19 cellular contexts compared by ENCODE assay signal in the genomic region with DNA sequence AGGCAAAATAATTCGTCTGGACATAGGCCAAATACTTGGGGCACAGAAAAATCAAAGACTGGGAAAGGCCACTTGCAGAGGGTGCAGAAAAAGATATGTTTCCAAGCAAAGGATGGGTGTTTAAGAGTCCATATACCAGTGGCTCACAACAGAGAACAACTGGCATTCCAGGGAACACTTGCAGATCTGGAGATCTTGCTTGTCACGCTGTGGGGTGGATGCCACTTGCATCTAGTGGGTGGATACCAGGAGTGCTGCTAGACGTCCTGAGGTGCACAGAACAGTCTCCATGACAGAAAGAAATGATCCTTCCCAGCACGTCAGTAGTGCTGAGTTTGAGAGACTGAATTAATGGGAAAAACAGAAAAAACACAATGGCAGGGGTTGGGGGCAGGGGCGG. TPM values are rescaled to one million over a fixed set of nuclear protein-coding genes. Genes with fewer than 3 reads are reported as not detected.
DNase-seq lines count a peak whose midpoint lies in the region; ATAC-seq, FAIRE-seq and TF ChIP-seq lines count a peak whose summit lies in the region.
"Had no signal": no experiment of that assay in that cellular context is flagged by ENCODE, and none has a peak within 500 bp of the region (broad histone marks: within the 10 kb centered on the region; RNA-seq: fewer than 3 reads in every experiment).

No MANE protein-coding gene starts in this region.

- H3K4me3 ChIP-seq in Caco-2 (ENCODE audit: low read depth, low read length): no peak overlapping the region
- H3K4me3 ChIP-seq in H7 (ENCODE audit: insufficient read depth, low read depth, low read length): no peak overlapping the region
- no peak overlapping the region for H3K4me3 ChIP-seq in K562
- H3K4me3 ChIP-seq in PC-3 (ENCODE audit: low read length): no peak overlapping the region
- H3K4me3 ChIP-seq in smooth muscle cell: no peak overlapping the region
- H3K4me3 ChIP-seq: SJSA1 had no signal

- ATAC-seq in K562 (no peak), PC-3 (no peak)
- ATAC-seq: Panc1 had no signal

- H4K20me1 ChIP-seq in K562 (replicated peaks; ENCODE audit: control insufficient read depth, insufficient read depth, low read length) (no peaks in the 10 kb centered on the region), PC-3 (ENCODE audit: low read length) (no peaks in the 10 kb centered on the region), smooth muscle cell (ENCODE audit: low read depth) (peaks cover 5% of the 10 kb centered on the region)

- in situ Hi-C loops in K562 (cut with MboI): no loop called here

- no peaks in the 10 kb centered on the region for H3K4me1 Mint-ChIP-seq in Caco-2 (ENCODE audit: low read depth, unreplicated experiment)
- peaks cover 26% of the 10 kb centered on the region for H3K4me1 Mint-ChIP-seq in neural crest cell

- H3K27ac ChIP-seq in K562 (ENCODE audit: extremely low read depth, low read depth, low read length) (no peak overlapping the region), PC-3 (ENCODE audit: low read length) (no peak overlapping the region), smooth muscle cell (ENCODE audit: low read depth) (no peak overlapping the region)
- H3K27ac ChIP-seq: C4-2B, SJSA1 had no signal

- peaks cover 3% of the 10 kb centered on the region for H3F3A ChIP-seq in PC-3 (ENCODE audit: low read length, unreplicated experiment)
- peaks cover 4% of the 10 kb centered on the region for H3F3A ChIP-seq in smooth muscle cell (ENCODE audit: low read depth)

- H3K9me2 ChIP-seq in PC-3 (replicated peaks; ENCODE audit: low read length): no peaks in the 10 kb centered on the region

- TF ChIP-seq CTCF in Caco-2 (IDR thresholded peaks at IDR 0.05; ENCODE audit: insufficient read depth in 1 of 2, low read depth in 1 of 2, low read length in 1 of 2, severe bottlenecking in 1 of 2, unreplicated experiment in 1 of 2): no peak
- no peak for TF ChIP-seq CTCF in K562 (IDR thresholded peaks at IDR 0.05 in 2 of 3, conservative IDR thresholded peaks at IDR 0.05 in 1 of 3; ENCODE audit: insufficient read depth in 2 of 3, low read depth in 1 of 3, low read length in 3 of 3)
- TF ChIP-seq CTCF in neural crest cell (conservative IDR thresholded peaks at IDR 0.05): no peak
- TF ChIP-seq CTCF in PC-3 (conservative IDR thresholded peaks at IDR 0.05; ENCODE audit: low read depth, low read length): no peak
- TF ChIP-seq CTCF in smooth muscle cell (IDR thresholded peaks at IDR 0.05; ENCODE audit: borderline replicate concordance, insufficient read depth, poor library complexity, severe bottlenecking): no peak

- H3K27me3 ChIP-seq in Caco-2 (replicated peaks; ENCODE audit: control insufficient read depth, insufficient read depth, low read length): no peaks in the 10 kb centered on the region
- peaks cover 58% of the 10 kb centered on the region for H3K27me3 ChIP-seq in H7 (ENCODE audit: control insufficient read depth, insufficient read depth, low read length)
- no peaks in the 10 kb centered on the region for H3K27me3 ChIP-seq in K562 (ENCODE audit: control insufficient read depth in 2 of 2, insufficient read depth in 2 of 2, low read length in 2 of 2)
- peaks cover 9% of the 10 kb centered on the region; the same call in 1 of the 2 replicates for H3K27me3 ChIP-seq in PC-3 (ENCODE audit: low read length)
- H3K27me3 ChIP-seq in smooth muscle cell (ENCODE audit: low read depth): peaks cover 71% of the 10 kb centered on the region
- H3K27me3 ChIP-seq: SJSA1 had no signal

- H3K9ac ChIP-seq in K562 (ENCODE audit: insufficient read depth in 1 of 2, low read depth in 2 of 2, low read length in 2 of 2) (no peak overlapping the region), PC-3 (ENCODE audit: low read length) (no peak overlapping the region), smooth muscle cell (ENCODE audit: low read depth) (no peak overlapping the region)

- TF ChIP-seq RAD21 in K562 (CRISPR knock-in tag; conservative IDR thresholded peaks at IDR 0.05 in 1 of 2, IDR thresholded peaks at IDR 0.05 in 1 of 2): no peak

- BruUV-seq in Caco-2 (replicated peaks; lab: Mats Ljungman, UMichigan) (no TSS peak), K562 (replicated peaks; lab: Mats Ljungman, UMichigan) (no TSS peak), PC-3 (replicated peaks; lab: Mats Ljungman, UMichigan) (no TSS peak)

- DNase-seq in Caco-2 (no peak), H7 (peak; percentile 40), K562 (ENCODE audit: extremely low read depth in 1 of 4, low spot score in 3 of 4) (no peak), neural crest cell (ENCODE audit: low read depth, low spot score) (no peak), PC-3 (no peak), NCI-H82 (lab: John Stamatoyannopoulos, UW) (no peak), smooth muscle cell (lab: John Stamatoyannopoulos, UW; ENCODE audit: unreplicated experiment) (no peak)
- no peak for DNase-seq in activated T-cell treated with anti-CD3 and anti-CD28 coated beads, Interleukin-2, amount 50 U/mL, for 1 hour
- DNase-seq: ACHN, DND-41, HCEC 1CT, NCI-H187, NCI-H2107, NCI-H226, NCI-H524 treated with DMSO at 0.1 percent for 48 hours had no signal

- no peak overlapping the region for H3K4me2 ChIP-seq in K562 (ENCODE audit: insufficient read depth, low read length)
- no peak overlapping the region for H3K4me2 ChIP-seq in PC-3 (ENCODE audit: low read length)
- H3K4me2 ChIP-seq in smooth muscle cell: no peak overlapping the region

- H3K27ac Mint-ChIP-seq in Caco-2 (ENCODE audit: unreplicated experiment): peak overlapping the region; percentile 7
- H3K27ac Mint-ChIP-seq in neural crest cell (ENCODE audit: unreplicated experiment): no peak overlapping the region

- H3K27me3 Mint-ChIP-seq in Caco-2 (ENCODE audit: insufficient read depth, unreplicated experiment): no peaks in the 10 kb centered on the region
- peaks cover 67% of the 10 kb centered on the region for H3K27me3 Mint-ChIP-seq in neural crest cell (ENCODE audit: low read depth)

- TF ChIP-seq POLR2A in K562 (conservative IDR thresholded peaks at IDR 0.05): no peak

- 35% methylated on average over 4 of the region's 5 CpGs for WGBS in K562 (ENCODE audit: insufficient coverage, low coverage, missing lambda C conversion rate)
- 66% methylated on average over 5 of the region's 5 CpGs for WGBS in smooth muscle cell (ENCODE audit: low lambda C conversion rate)

- intact Hi-C loops in Caco-2 (cut with micrococcal nuclease; ENCODE audit: unreplicated experiment): no loop called here
- intact Hi-C loops in K562 (cut with micrococcal nuclease): loop anchor here (5.0 kb wide), 1 partner anchor 41 kb away; no protein-coding TSS in a partner anchor
- intact Hi-C loops in PC-3 (cut with micrococcal nuclease): no loop called here

- no peaks in the 10 kb centered on the region for H3K9me3 ChIP-seq in Caco-2
- H3K9me3 ChIP-seq in K562 (replicated peaks; ENCODE audit: control insufficient read depth, insufficient read depth, low read depth, low read length): no peaks in the 10 kb centered on the region
- no peaks in the 10 kb centered on the region for H3K9me3 ChIP-seq in PC-3 (ENCODE audit: low read length)
- no peaks in the 10 kb centered on the region for H3K9me3 ChIP-seq in smooth muscle cell (replicated peaks; ENCODE audit: low read depth)

- H3K36me3 Mint-ChIP-seq in Caco-2 (ENCODE audit: insufficient read depth, unreplicated experiment): peaks cover 54% of the 10 kb centered on the region
- no peaks in the 10 kb centered on the region for H3K36me3 Mint-ChIP-seq in neural crest cell (ENCODE audit: low read depth)

- no peaks in the 10 kb centered on the region for H3K9me1 ChIP-seq in K562 (ENCODE audit: control insufficient read depth, insufficient read depth, low read length)

- H3K4me3 Mint-ChIP-seq in Caco-2 (ENCODE audit: unreplicated experiment): no peak overlapping the region
- peak overlapping the region; percentile 88 for H3K4me3 Mint-ChIP-seq in neural crest cell

- H3K4me1 ChIP-seq in Caco-2: no peaks in the 10 kb centered on the region
- H3K4me1 ChIP-seq in K562 (replicated peaks in 1 of 2; ENCODE audit: control insufficient read depth in 2 of 2, insufficient read depth in 2 of 2, low read length in 2 of 2): peaks cover 3 to 47% of the 10 kb centered on the region in 2 experiments; a peak in 2 of 5 replicates
- H3K4me1 ChIP-seq in PC-3 (ENCODE audit: insufficient read depth, low read length): peaks cover 8% of the 10 kb centered on the region
- H3K4me1 ChIP-seq in smooth muscle cell (ENCODE audit: low read depth): peaks cover 33% of the 10 kb centered on the region

- no peaks in the 10 kb centered on the region for H3K9me3 Mint-ChIP-seq in Caco-2 (ENCODE audit: unreplicated experiment)
- no peaks in the 10 kb centered on the region for H3K9me3 Mint-ChIP-seq in neural crest cell

- no peaks in the 10 kb centered on the region for H3K36me3 ChIP-seq in Caco-2 (ENCODE audit: control insufficient read depth, insufficient read depth, low read length)
- peaks cover 5% of the 10 kb centered on the region for H3K36me3 ChIP-seq in H7 (replicated peaks; ENCODE audit: control insufficient read depth, insufficient read depth, low read length)
- peaks cover 20% of the 10 kb centered on the region; the same call in 1 of the 3 replicates for H3K36me3 ChIP-seq in K562 (ENCODE audit: control insufficient read depth, insufficient read depth, low read length)
- peaks cover 15% of the 10 kb centered on the region; the same call in 1 of the 2 replicates for H3K36me3 ChIP-seq in PC-3 (ENCODE audit: low read depth, low read length)
- H3K36me3 ChIP-seq in smooth muscle cell (ENCODE audit: low read depth): no peaks in the 10 kb centered on the region

- POLR2A ChIA-PET in Caco-2 (lab: Charles Lee): interaction anchor here (0.6 kb wide), 1 partner anchor 56 kb away, joined by 4 read pairs; no protein-coding TSS in a partner anchor
- POLR2A ChIA-PET in K562 (lab: Yijun Ruan, JAX): interaction anchor here (1.0 kb wide), 1 partner anchor 10 kb away, joined by 6 read pairs; the partner anchor contains the start of gene CBX2
- POLR2A ChIA-PET in PC-3 (lab: Charles Lee; ENCODE audit: unreplicated experiment): no interaction called here

- FAIRE-seq in K562 (lab: Jason Lieb, UNC): peak; percentile 60

- no peaks in the 10 kb centered on the region for H3K79me2 ChIP-seq in K562 (ENCODE audit: control insufficient read depth, insufficient read depth, low read length)
- H3K79me2 ChIP-seq in PC-3 (ENCODE audit: low read length): no peaks in the 10 kb centered on the region
- H3K79me2 ChIP-seq in smooth muscle cell (ENCODE audit: low read depth): no peaks in the 10 kb centered on the region

- no peak overlapping the region for H2AFZ ChIP-seq in K562 (ENCODE audit: low read depth, low read length)
- H2AFZ ChIP-seq in PC-3 (ENCODE audit: low read length): no peak overlapping the region
- H2AFZ ChIP-seq in smooth muscle cell (ENCODE audit: low read depth): no peak overlapping the region

- no peak for TF ChIP-seq EP300 in K562 (IDR thresholded peaks at IDR 0.05; ENCODE audit: low read length)

- CTCF ChIA-PET in Caco-2 (lab: Charles Lee) (interaction anchor here (1.2 kb wide), 1 partner anchor 23 kb away, joined by 3 read pairs; no protein-coding TSS in a partner anchor), K562 (lab: Yijun Ruan, JAX; ENCODE audit: low intra/inter-chr PET ratio) (no interaction called here), PC-3 (lab: Charles Lee) (no interaction called here)

RNA-seq across cellular contexts. Expression of gene CBX8, which starts 8.4 kb away (rescaled TPM):
- total RNA-seq in Caco-2 (2022) (34.3 and 36.6 TPM in 2 replicates), K562 (2014; rRNA removed) (4.9 and 7.1 TPM in 2 replicates), K562 (2014; rRNA removed; fragmentation: Illumina TruSeq; extraction: Trizol) (1.8 and 1.9 TPM in 2 replicates), K562 (2015; rRNA removed; fragmentation: Illumina TruSeq; extraction: Trizol) (6.6 and 6.7 TPM in 2 replicates), K562 (2021) (11.9 and 12.0 TPM in 2 replicates), neural crest cell (16.5 and 19.2 TPM in 2 replicates), PC-3 (2014; rRNA removed) (11.3 and 12.8 TPM in 2 replicates), smooth muscle cell (1.9 and 2.6 TPM in 2 replicates)
- total RNA-seq in H7 (2014; rRNA removed; shearing (Covaris generic)): 1.4 and 1.9 TPM in 2 replicates
- total RNA-seq in K562 (2011; cell fraction: chromatin; rRNA removed; ENCODE audit: low replicate concordance): 2.1 and 2.7 TPM in 2 replicates
- total RNA-seq in K562 (2011; cell fraction: nucleolus; rRNA removed): 2.3 and 2.9 TPM in 2 replicates
- 2.0 and 2.7 TPM in 2 replicates for total RNA-seq in K562 (2011; cell fraction: nucleoplasm; rRNA removed)
- polyA plus RNA-seq in K562 (2011; rRNA removed) (0.52 and 0.72 TPM in 2 replicates), K562 (2014; fragmentation: Illumina TruSeq; extraction: Trizol) (2.6 and 3.4 TPM in 2 replicates), K562 (2014; fragmentation: Nextera tagmentation; extraction: Ambion mirVana) (under 1 TPM; 0.08 to 0.21 TPM), K562 (2014; rRNA removed) (4.7 and 6.7 TPM in 2 replicates), smooth muscle cell (4.3 and 9.0 TPM in 2 replicates)
- 0.80 and 1.1 TPM in 2 replicates for polyA plus RNA-seq in K562 (2011; cell fraction: cytosol; rRNA removed)
- polyA plus RNA-seq in K562 (2011; cell fraction: nucleus; rRNA removed): 2.4 and 2.6 TPM in 2 replicates
- 5.7 and 8.8 TPM in 2 replicates for polyA plus RNA-seq in K562 (2012)
- polyA minus RNA-seq in K562 (2011; rRNA and poly(A)+ RNA removed): 0.45 and 0.56 TPM in 2 replicates
- 0.86 and 2.7 TPM in 2 replicates for polyA minus RNA-seq in K562 (2011; cell fraction: cytosol; rRNA and poly(A)+ RNA removed)
- 0.67 and 2.1 TPM in 2 replicates for polyA minus RNA-seq in K562 (2011; cell fraction: nucleus; rRNA and poly(A)+ RNA removed)

RNA-seq across cellular contexts. Expression of gene CBX2, which starts 10.5 kb away (rescaled TPM):
- total RNA-seq in Caco-2 (2022) (50.0 and 52.8 TPM in 2 replicates), K562 (2014; rRNA removed) (18.2 and 23.6 TPM in 2 replicates), K562 (2014; rRNA removed; fragmentation: Illumina TruSeq; extraction: Trizol) (6.9 and 8.4 TPM in 2 replicates), K562 (2015; rRNA removed; fragmentation: Illumina TruSeq; extraction: Trizol) (16.5 and 18.1 TPM in 2 replicates), K562 (2021) (26.9 and 28.5 TPM in 2 replicates), neural crest cell (95.4 and 101 TPM in 2 replicates), PC-3 (2014; rRNA removed) (39.2 and 43.9 TPM in 2 replicates), smooth muscle cell (4.0 and 7.3 TPM in 2 replicates)
- total RNA-seq in H7 (2014; rRNA removed; shearing (Covaris generic)): 89.1 and 97.4 TPM in 2 replicates
- 20.1 and 55.7 TPM in 2 replicates for total RNA-seq in K562 (2011; cell fraction: chromatin; rRNA removed; ENCODE audit: low replicate concordance)
- total RNA-seq in K562 (2011; cell fraction: nucleolus; rRNA removed): 37.1 and 52.4 TPM in 2 replicates
- total RNA-seq in K562 (2011; cell fraction: nucleoplasm; rRNA removed): 27.8 and 34.1 TPM in 2 replicates
- polyA plus RNA-seq in K562 (2011; rRNA removed) (13.9 and 18.3 TPM in 2 replicates), K562 (2014; fragmentation: Illumina TruSeq; extraction: Trizol) (13.9 and 16.9 TPM in 2 replicates), K562 (2014; fragmentation: Nextera tagmentation; extraction: Ambion mirVana) (1 to 10 TPM in 1 of 2 experiments, under 1 TPM in 1; 0.66 to 1.0 TPM), K562 (2014; rRNA removed) (17.4 and 18.4 TPM in 2 replicates), smooth muscle cell (10.1 and 11.0 TPM in 2 replicates)
- 17.2 and 30.0 TPM in 2 replicates for polyA plus RNA-seq in K562 (2011; cell fraction: cytosol; rRNA removed)
- 35.0 and 55.5 TPM in 2 replicates for polyA plus RNA-seq in K562 (2011; cell fraction: nucleus; rRNA removed)
- polyA plus RNA-seq in K562 (2012): 13.0 and 18.6 TPM in 2 replicates
- 10.0 and 14.9 TPM in 2 replicates for polyA minus RNA-seq in K562 (2011; rRNA and poly(A)+ RNA removed)
- 20.6 and 24.0 TPM in 2 replicates for polyA minus RNA-seq in K562 (2011; cell fraction: cytosol; rRNA and poly(A)+ RNA removed)
- polyA minus RNA-seq in K562 (2011; cell fraction: nucleus; rRNA and poly(A)+ RNA removed): 18.0 and 19.1 TPM in 2 replicates

RNA-seq across cellular contexts. Expression of gene CBX4, which starts 50.8 kb away (rescaled TPM):
- total RNA-seq in Caco-2 (2022) (90.8 and 114 TPM in 2 replicates), K562 (2014; rRNA removed) (42.3 and 42.4 TPM in 2 replicates), K562 (2014; rRNA removed; fragmentation: Illumina TruSeq; extraction: Trizol) (4.4 and 4.7 TPM in 2 replicates), K562 (2015; rRNA removed; fragmentation: Illumina TruSeq; extraction: Trizol) (13.5 and 14.7 TPM in 2 replicates), K562 (2021) (48.5 and 50.5 TPM in 2 replicates), neural crest cell (19.1 and 21.0 TPM in 2 replicates), PC-3 (2014; rRNA removed) (53.5 and 75.4 TPM in 2 replicates), smooth muscle cell (17.3 and 17.4 TPM in 2 replicates)
- total RNA-seq in H7 (2014; rRNA removed; shearing (Covaris generic)): 6.4 and 6.6 TPM in 2 replicates
- 13.6 and 28.0 TPM in 2 replicates for total RNA-seq in K562 (2011; cell fraction: chromatin; rRNA removed; ENCODE audit: low replicate concordance)
- total RNA-seq in K562 (2011; cell fraction: nucleolus; rRNA removed): 26.3 and 29.6 TPM in 2 replicates
- 11.0 and 15.7 TPM in 2 replicates for total RNA-seq in K562 (2011; cell fraction: nucleoplasm; rRNA removed)
- polyA plus RNA-seq in K562 (2011; rRNA removed) (7.8 and 13.5 TPM in 2 replicates), K562 (2014; fragmentation: Illumina TruSeq; extraction: Trizol) (10.0 and 16.4 TPM in 2 replicates), K562 (2014; fragmentation: Nextera tagmentation; extraction: Ambion mirVana) (1 to 10 TPM in 1 of 2 experiments, under 1 TPM in 1; 0.98 to 1.1 TPM), K562 (2014; rRNA removed) (34.8 and 40.7 TPM in 2 replicates), smooth muscle cell (44.6 and 47.2 TPM in 2 replicates)
- 12.6 and 29.1 TPM in 2 replicates for polyA plus RNA-seq in K562 (2011; cell fraction: cytosol; rRNA removed)
- 23.9 and 38.8 TPM in 2 replicates for polyA plus RNA-seq in K562 (2011; cell fraction: nucleus; rRNA removed)
- polyA plus RNA-seq in K562 (2012): 22.9 and 60.2 TPM in 2 replicates
- polyA minus RNA-seq in K562 (2011; rRNA and poly(A)+ RNA removed): 7.2 and 7.6 TPM in 2 replicates
- polyA minus RNA-seq in K562 (2011; cell fraction: cytosol; rRNA and poly(A)+ RNA removed): 18.7 and 24.1 TPM in 2 replicates
- polyA minus RNA-seq in K562 (2011; cell fraction: nucleus; rRNA and poly(A)+ RNA removed): 12.4 and 16.4 TPM in 2 replicates

RNA-seq across cellular contexts. Expression of gene ENPP7, which starts 57.7 kb away (rescaled TPM):
- 0.30 and 0.34 TPM in 2 replicates for total RNA-seq in Caco-2 (2022)
- total RNA-seq in H7 (2014; rRNA removed; shearing (Covaris generic)): not detected in 2 replicates
- total RNA-seq in K562 (2011; cell fraction: chromatin; rRNA removed; ENCODE audit: low replicate concordance): not detected in 2 replicates
- not detected in 2 replicates for total RNA-seq in K562 (2011; cell fraction: nucleolus; rRNA removed)
- total RNA-seq in K562 (2011; cell fraction: nucleoplasm; rRNA removed): not detected in 2 replicates
- total RNA-seq in K562 (2014; rRNA removed): not detected in 2 replicates
- total RNA-seq in K562 (2014; rRNA removed; fragmentation: Illumina TruSeq; extraction: Trizol): not detected in 2 replicates
- total RNA-seq in K562 (2015; rRNA removed; fragmentation: Illumina TruSeq; extraction: Trizol): not detected in 2 replicates
- not detected in 2 replicates for total RNA-seq in K562 (2021)
- not detected in 2 replicates for polyA plus RNA-seq in K562 (2011; rRNA removed)
- polyA plus RNA-seq in K562 (2011; cell fraction: cytosol; rRNA removed): not detected in 2 replicates
- polyA plus RNA-seq in K562 (2011; cell fraction: nucleus; rRNA removed): not detected in 2 replicates
- polyA plus RNA-seq in K562 (2012): not detected in 2 replicates
- polyA plus RNA-seq in K562 (2014; fragmentation: Illumina TruSeq; extraction: Trizol): not detected in 2 replicates
- polyA plus RNA-seq in K562 (2014; fragmentation: Nextera tagmentation; extraction: Ambion mirVana): not detected
- not detected in 2 replicates for polyA plus RNA-seq in K562 (2014; rRNA removed)
- not detected in 2 replicates for polyA minus RNA-seq in K562 (2011; rRNA and poly(A)+ RNA removed)
- not detected in 2 replicates for polyA minus RNA-seq in K562 (2011; cell fraction: cytosol; rRNA and poly(A)+ RNA removed)
- not detected in 2 replicates for polyA minus RNA-seq in K562 (2011; cell fraction: nucleus; rRNA and poly(A)+ RNA removed)
- total RNA-seq in neural crest cell: not detected in 2 replicates
- not detected in 2 replicates for total RNA-seq in PC-3 (2014; rRNA removed)
- not detected in 2 replicates for total RNA-seq in smooth muscle cell
- not detected in 2 replicates for polyA plus RNA-seq in smooth muscle cell
- total RNA-seq: G401, SJSA1 had no signal
